In the genomic region with DNA sequence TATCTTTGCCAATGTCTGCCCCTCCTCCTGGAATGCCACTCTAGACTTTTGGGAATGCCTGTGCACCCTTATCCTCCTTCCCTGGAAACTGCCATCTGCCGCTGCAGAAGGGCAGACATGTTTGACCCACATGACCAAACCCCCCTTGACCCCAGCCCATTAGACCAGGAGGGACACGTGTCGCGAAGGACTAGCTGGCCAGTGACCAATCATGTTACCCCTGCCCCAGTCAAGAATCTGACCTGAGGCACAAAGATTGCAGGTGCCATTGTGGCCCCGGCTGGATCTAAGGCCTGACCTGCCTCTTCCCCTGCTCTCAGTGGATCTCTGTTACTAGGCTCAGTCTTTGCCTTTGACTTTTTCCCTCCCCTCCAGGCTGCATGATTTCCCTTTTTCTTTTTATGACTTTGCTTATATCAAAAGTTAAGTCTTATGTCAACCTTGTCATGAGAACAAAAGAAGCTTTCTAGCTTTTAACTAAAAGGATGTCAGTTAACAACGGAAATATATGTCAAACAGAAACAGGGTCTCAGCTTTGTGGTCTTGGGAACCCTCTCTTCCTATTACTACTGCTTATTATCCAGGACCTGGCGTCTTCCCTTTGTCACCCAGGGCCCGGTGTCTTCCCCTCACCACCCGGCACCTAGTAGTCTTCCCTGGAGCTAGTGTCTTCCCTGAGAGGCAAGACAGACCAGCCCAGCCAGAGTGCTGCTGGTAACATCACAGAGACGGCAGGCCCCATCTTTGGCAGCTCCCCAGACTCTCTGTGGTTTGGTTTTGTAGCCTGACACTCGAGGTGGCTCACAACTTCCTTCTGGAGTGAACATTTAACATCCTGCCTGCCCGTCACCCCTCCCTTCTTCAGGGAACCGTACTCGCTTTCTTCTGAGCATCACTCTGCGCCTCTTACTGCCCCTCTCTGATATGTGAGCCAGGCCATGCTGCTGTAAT, we compare ENCODE assay signal across 8 cellular contexts.
DNase-seq lines count a peak whose midpoint lies in the region; ATAC-seq and TF ChIP-seq lines count a peak whose summit lies in the region.

No MANE protein-coding gene starts in this region.

- peak overlapping the region in 1 of 2 experiments; percentile 3; a peak in 1 of 4 replicates for H3K4me3 ChIP-seq in DND-41 (ENCODE audit: low read depth in 1 of 2, low read length in 2 of 2)

- H4K20me1 ChIP-seq in DND-41 (ENCODE audit: insufficient read depth, low read length), result peaks cover 80% of the 10 kb centered on the region

- H3K27me3 ChIP-seq in DND-41 (ENCODE audit: insufficient read depth, low read length, poor library complexity), result peaks cover 28% of the 10 kb centered on the region

- H3K4me2 ChIP-seq in DND-41 (ENCODE audit: insufficient read depth, low read length), result peak overlapping the region; percentile 47

- ATAC-seq in DND-41 (ENCODE audit: insufficient read depth, low read depth) (peak; percentile 97), HG02678 (IDR thresholded peaks at IDR 0.05; ENCODE audit: unreplicated experiment) (peak; percentile 67), GM18517 (IDR thresholded peaks at IDR 0.05; ENCODE audit: unreplicated experiment) (no peak)

- DNase-seq in DND-41, result peak; percentile 95
- DNase-seq in RPMI8226, result peak; percentile 82
- DNase-seq in activated gamma-delta T cell treated with anti-CD3 and anti-CD28 coated beads, Interleukin-2, amount 50 U/mL, for 16 hours (ENCODE audit: low read depth), result peak; percentile 68
- DNase-seq in left kidney (ENCODE audit: low read depth, low spot score), result peak; percentile 46
- peak; percentile 59 to 65 for DNase-seq in stimulated activated CD8-positive, alpha-beta memory T cell treated with anti-CD3 and anti-CD28 coated beads, Interleukin-2, amount 100 ng/mL, for 1 hour (ENCODE audit: low read depth in 2 of 2)
- no peak for DNase-seq in epidermal melanocyte (ENCODE audit: insufficient read length, low spot score)

- peak overlapping the region; percentile 47 for H3K27ac ChIP-seq in DND-41 (ENCODE audit: low read length)

- H3K9ac ChIP-seq in DND-41 (ENCODE audit: low read depth, low read length), result no peak overlapping the region

- TF ChIP-seq CTCF in DND-41 (IDR thresholded peaks at IDR 0.05; ENCODE audit: borderline replicate concordance, extremely low read depth, low read length, poor library complexity, severe bottlenecking), result no peak

- peaks cover 36% of the 10 kb centered on the region for H3K4me1 ChIP-seq in DND-41 (ENCODE audit: insufficient read depth, low read length)

- H3K79me2 ChIP-seq in DND-41 (ENCODE audit: insufficient read depth, low read length), result no peaks in the 10 kb centered on the region

- H3K36me3 ChIP-seq in DND-41 (ENCODE audit: insufficient read depth, low read length), result no peaks in the 10 kb centered on the region

- no peaks in the 10 kb centered on the region for H3K9me3 ChIP-seq in DND-41 (ENCODE audit: insufficient read depth, low read length, severe bottlenecking)

- H2AFZ ChIP-seq in DND-41 (ENCODE audit: low read depth, low read length), result no peak overlapping the region
